7 cellular contexts compared by ENCODE assay signal in genomic region chr20:39170896-39171463, GRCh38.
"Had no signal": no experiment of that assay in that cellular context is flagged by ENCODE, and none has a peak within 500 bp of the region (broad histone marks: within the 10 kb centered on the region; RNA-seq: fewer than 3 reads in every experiment).

No MANE protein-coding gene starts in this region.

- FAIRE-seq: H1, H54, K562 had no signal

- DNase-seq: H9, HCEC 1CT, IMR-90 had no signal

- H3K4me2 ChIP-seq: GM23338 had no signal

- ATAC-seq: GM23338, K562 had no signal

- H2AFZ ChIP-seq: GM23338 had no signal

- H3K4me3 ChIP-seq: GM23338, K562 had no signal
